6 cellular contexts compared by ENCODE assay signal in the genomic region with DNA sequence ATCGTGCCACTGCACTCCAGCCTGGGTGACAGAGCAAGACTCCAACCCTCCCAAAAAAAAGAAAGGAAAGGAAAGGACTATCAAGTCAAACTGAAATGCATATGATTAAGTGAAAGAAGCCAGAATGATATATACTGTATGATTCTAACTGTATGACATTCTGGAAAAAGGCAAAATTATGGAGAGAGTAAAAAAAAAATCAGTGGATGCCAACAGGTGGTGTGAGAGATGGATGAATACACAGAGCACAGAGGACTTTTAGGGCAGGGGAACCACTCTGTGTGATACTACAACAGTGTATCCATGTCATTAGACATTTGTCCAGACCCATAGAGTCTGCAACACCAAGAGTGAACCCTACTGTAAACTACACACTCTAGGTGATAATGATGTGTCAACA.
"Had no signal": no experiment of that assay in that cellular context is flagged by ENCODE, and none has a peak within 500 bp of the region (broad histone marks: within the 10 kb centered on the region; RNA-seq: fewer than 3 reads in every experiment).

No MANE protein-coding gene starts in this region.

- H3K4me3 Mint-ChIP-seq: GM23338, H9, HFFc6, IgD-negative memory B cell had no signal

- H3K4me1 Mint-ChIP-seq: IgD-negative memory B cell had no signal

- DNase-seq: H9, HCEC 1CT, HFFc6 had no signal

- H3K27ac Mint-ChIP-seq: GM23338, HFFc6, IgD-negative memory B cell had no signal

- ATAC-seq: GM23338, HepG2 had no signal
